29 cellular contexts compared by ENCODE assay signal in the genomic region with DNA sequence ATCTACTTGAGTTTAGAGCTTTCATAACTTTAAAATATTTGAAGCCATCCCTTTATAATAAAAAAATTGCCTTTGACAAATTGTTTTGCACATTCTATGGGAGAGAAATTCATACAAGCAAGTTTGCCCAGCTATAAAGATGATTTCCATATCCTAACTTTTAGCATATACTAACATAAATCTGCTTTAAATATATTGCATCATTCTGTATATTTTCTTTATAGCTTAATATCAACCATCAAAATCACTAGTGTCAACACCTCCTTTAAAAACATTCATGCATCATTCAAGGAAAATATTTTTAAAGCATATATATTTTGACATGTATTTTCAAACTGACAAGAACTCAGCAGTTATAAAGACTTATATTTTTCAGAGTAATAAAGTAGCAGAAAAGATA.
"Had no signal": no experiment of that assay in that cellular context is flagged by ENCODE, and none has a peak within 500 bp of the region (broad histone marks: within the 10 kb centered on the region; RNA-seq: fewer than 3 reads in every experiment).

No MANE protein-coding gene starts in this region.

- ATAC-seq: activated CD4-positive, CD25-positive, alpha-beta regulatory T cell treated with anti-CD3 and anti-CD28 coated beads, Interleukin-2, amount 50 U/mL, for 24 hours; activated CD8-positive, alpha-beta T cell treated with anti-CD3 and anti-CD28 coated beads for 36 hours; activated T-cell treated with anti-CD3 and anti-CD28 coated beads, Interleukin-2, amount 50 U/mL, for 4 hours; activated T-helper 17 cell treated with anti-CD3 and anti-CD28 coated beads, Interleukin-2, amount 50 U/mL, for 72 hours; effector memory CD8-positive, alpha-beta T cell; gastroesophageal sphincter; heart right ventricle; T-helper 17 cell had no signal

- H3K9me3 ChIP-seq: esophagus squamous epithelium, gastroesophageal sphincter had no signal

- H3K4me1 ChIP-seq: esophagus squamous epithelium, gastroesophageal sphincter, heart right ventricle had no signal

- H3K27ac ChIP-seq: brain microvascular endothelial cell, esophagus squamous epithelium, gastroesophageal sphincter, heart right ventricle, WERI-Rb-1 had no signal

- H3K27me3 ChIP-seq: brain microvascular endothelial cell, esophagus squamous epithelium, gastroesophageal sphincter, heart right ventricle had no signal

- H3K4me3 ChIP-seq: esophagus squamous epithelium, gastroesophageal sphincter, heart right ventricle had no signal

- DNase-seq: activated B cell treated with CpG ODN at 0.5 μM for 24 hours; activated CD4-positive, alpha-beta T cell treated with anti-CD3 and anti-CD28 coated beads for 48 hours; activated CD4-positive, alpha-beta T cell treated with anti-CD3 and anti-CD28 coated beads, Interleukin-2, amount 50 U/mL, for 1 hour; activated CD4-positive, alpha-beta T cell treated with anti-CD3 and anti-CD28 coated beads, Interleukin-2, amount 50 U/mL, for 48 hours; activated CD8-positive, alpha-beta memory T cell treated with anti-CD3 and anti-CD28 coated beads for 24 hours; activated CD8-positive, alpha-beta T cell treated with anti-CD3 and anti-CD28 coated beads for 36 hours; activated effector memory CD4-positive, alpha-beta T cell treated with Interleukin-2 at 50 U/mL for 16 hours; activated gamma-delta T cell treated with Interleukin-2 at 50 U/mL for 16 hours; activated naive CD4-positive, alpha-beta T cell treated with anti-CD3 and anti-CD28 coated beads, Interleukin-2, amount 50 U/mL, for 16 hours; activated naive CD4-positive, alpha-beta T cell treated with Interleukin-2 at 50 U/mL for 16 hours; activated T-cell treated with anti-CD3 and anti-CD28 coated beads, Interleukin-2, amount 50 U/mL, for 4 hours; amniotic stem cell; anterior cingulate cortex; brain microvascular endothelial cell; cortex of kidney; dermis blood vessel endothelial cell; effector CD4-positive, alpha-beta T cell; effector memory CD8-positive, alpha-beta T cell; esophagus squamous epithelium; foreskin melanocyte; heart right ventricle; T-helper 17 cell; T1000; WERI-Rb-1 had no signal

- FAIRE-seq: astrocyte, bronchial epithelial cell had no signal

- H3K36me3 ChIP-seq: brain microvascular endothelial cell, esophagus squamous epithelium, gastroesophageal sphincter, heart right ventricle, WERI-Rb-1 had no signal
